ENCODE assay signal across 18 cellular contexts in the genomic region with DNA sequence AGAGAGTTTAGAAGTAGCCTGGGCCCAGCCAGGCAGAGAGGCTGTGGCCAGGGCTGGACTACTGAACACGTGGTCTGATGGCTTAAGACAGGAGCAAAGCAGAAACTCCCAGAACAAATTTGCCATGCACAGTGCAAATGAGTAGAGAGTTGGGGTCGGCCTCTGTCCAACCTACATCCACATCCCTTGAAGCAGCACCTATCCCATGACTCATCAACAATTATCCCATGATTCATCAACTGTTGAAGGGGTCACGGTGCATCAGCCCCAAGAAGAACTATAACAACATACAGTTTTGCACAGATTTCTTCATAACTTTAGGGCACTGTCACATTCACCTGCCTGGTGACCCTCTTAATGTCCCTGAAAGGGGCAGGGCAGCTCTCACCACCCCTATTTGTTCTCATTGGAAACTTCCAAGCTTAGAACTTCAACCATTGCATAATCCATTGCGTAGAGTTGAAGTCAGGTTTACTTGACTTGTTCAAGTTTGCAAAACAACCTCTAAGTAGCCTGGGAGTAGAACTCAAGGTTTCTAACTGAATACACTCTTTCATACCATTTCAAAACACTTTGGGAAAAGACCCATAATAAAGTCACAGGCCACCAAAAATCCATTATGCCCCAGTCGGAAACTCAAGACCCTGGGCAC.
A peak's percentile ranks its signal among the peaks of the same experiment; 100 is the strongest.
DNase-seq lines count a peak whose midpoint lies in the region; TF ChIP-seq lines count a peak whose summit lies in the region.
"Had no signal": no experiment of that assay in that cellular context is flagged by ENCODE, and none has a peak within 500 bp of the region (broad histone marks: within the 10 kb centered on the region; RNA-seq: fewer than 3 reads in every experiment).

No MANE protein-coding gene starts in this region.

- DNase-seq in HCEC 1CT, result peak; percentile 48
- DNase-seq in SJCRH30, result peak; percentile 79 to 87
- peak; percentile 30 for DNase-seq in fibroblast of peridontal ligament (ENCODE audit: extremely low read depth)
- DNase-seq in tibial artery, result no peak
- DNase-seq in NCI-H1436 (lab: John Stamatoyannopoulos, UW), result no peak
- DNase-seq in stimulated activated naive CD4-positive, alpha-beta T cell treated with Interleukin-2 at 50 U/mL for 16 hours (lab: John Stamatoyannopoulos, UW), result no peak
- no peak for DNase-seq in NK-92 treated with Interleukin-12 subunit alpha and Interleukin-12 subunit beta, amount 100 ng/mL, for 24 hours (lab: John Stamatoyannopoulos, UW)
- DNase-seq in D341Med (ENCODE audit: low spot score), result no peak
- DNase-seq: activated CD4-positive, alpha-beta T cell treated with anti-CD3 and anti-CD28 coated beads for 36 hours; activated CD8-positive, alpha-beta memory T cell treated with anti-CD3 and anti-CD28 coated beads, Interleukin-2, amount 50 U/mL, for 48 hours; activated naive CD4-positive, alpha-beta T cell treated with anti-CD3 and anti-CD28 coated beads, Interleukin-2, amount 10 ng/mL, durations not matched to agents 7 days and 5 days; endodermal cell; gastrocnemius medialis; midbrain; NCI-H1436 treated with DMSO at 0.1 percent for 48 hours; SIG-M5; stimulated activated CD4-positive, alpha-beta T cell treated with anti-CD3 and anti-CD28 coated beads, Interleukin-4, amount 100 ng/mL, for 24 hours; testis had no signal

- H3K27ac ChIP-seq in SJCRH30 (peak overlapping the region; percentile 96), tibial artery (peak overlapping the region; percentile 43 to 48)
- H3K27ac ChIP-seq: gastrocnemius medialis, testis had no signal

- intact Hi-C loops in tibial artery (cut with DNase I; ENCODE audit: low total_unique reads), result no loop called here

- H3K4me3 ChIP-seq in SJCRH30, result no peak overlapping the region
- H3K4me3 ChIP-seq in tibial artery, result no peak overlapping the region
- H3K4me3 ChIP-seq: gastrocnemius medialis, testis had no signal

- no peaks in the 10 kb centered on the region for H3K36me3 ChIP-seq in SJCRH30
- no peaks in the 10 kb centered on the region for H3K36me3 ChIP-seq in tibial artery
- H3K36me3 ChIP-seq: gastrocnemius medialis had no signal

- no peaks in the 10 kb centered on the region for H3K9me3 ChIP-seq in SJCRH30 (replicated peaks)
- no peaks in the 10 kb centered on the region for H3K9me3 ChIP-seq in tibial artery
- H3K9me3 ChIP-seq: gastrocnemius medialis, testis had no signal

- H3K4me1 ChIP-seq in SJCRH30 (peaks cover 60% of the 10 kb centered on the region), tibial artery (peaks cover 0 to 34% (median 13%) of the 10 kb centered on the region in 4 donors)

- TF ChIP-seq CTCF in tibial artery (IDR thresholded peaks at IDR 0.05), result no peak

- H3K27me3 ChIP-seq in SJCRH30, result no peaks in the 10 kb centered on the region
- no peaks in the 10 kb centered on the region for H3K27me3 ChIP-seq in tibial artery
- H3K27me3 ChIP-seq: testis had no signal

Comparison
In these comparisons a context has a peak if more than half of its experiments do, and no peak if none do; other contexts are left out.
1. DNase-seq: peak in HCEC 1CT (single experiment), SJCRH30 (2 of 2) and fibroblast of peridontal ligament (single experiment); none in tibial artery (0 of 2), NCI-H1436 (single experiment), stimulated activated naive CD4-positive, alpha-beta T cell treated with Interleukin-2 at 50 U/mL for 16 hours (single experiment), NK-92 treated with Interleukin-12 subunit alpha and Interleukin-12 subunit beta, amount 100 ng/mL, for 24 hours (single experiment) and D341Med (single experiment).